21 cellular contexts compared by ENCODE assay signal in the genomic region with DNA sequence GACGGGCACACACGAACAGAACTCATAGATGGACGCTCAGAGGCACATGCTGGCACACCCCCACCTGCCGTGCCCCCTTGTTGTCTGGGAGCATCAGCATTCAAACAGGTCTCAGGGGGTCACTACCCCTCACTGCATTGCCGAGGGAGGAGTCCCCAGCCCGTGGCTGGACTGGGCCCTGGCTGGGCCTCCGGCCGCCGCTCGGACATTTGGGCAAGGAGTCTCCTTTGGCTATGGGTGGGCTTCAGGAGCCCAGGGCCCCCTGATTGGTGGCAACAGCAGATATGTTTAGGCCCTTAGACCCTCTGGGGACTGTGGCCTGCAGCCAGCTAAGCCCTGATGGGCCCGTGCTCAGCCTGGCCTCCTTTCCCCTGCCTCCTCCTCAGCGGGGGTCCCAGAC. TPM values are rescaled to one million over a fixed set of nuclear protein-coding genes. Genes with fewer than 3 reads are reported as not detected.
"Had no signal": no experiment of that assay in that cellular context is flagged by ENCODE, and none has a peak within 500 bp of the region (broad histone marks: within the 10 kb centered on the region; RNA-seq: fewer than 3 reads in every experiment).

No MANE protein-coding gene starts in this region.

- H3K4me3 ChIP-seq: K562, SJCRH30 had no signal

- H3K27ac Mint-ChIP-seq: activated CD4-positive, alpha-beta T cell treated with anti-CD3 and anti-CD28 coated beads for 36 hours; activated CD4-positive, alpha-beta T cell treated with anti-CD3 and anti-CD28 coated beads, Interleukin-2, amount 10 ng/mL, durations not matched to agents 7 days and 5 days; activated CD8-positive, alpha-beta T cell treated with anti-CD3 and anti-CD28 coated beads, Interleukin-2, amount 10 ng/mL, durations not matched to agents 7 days and 5 days; activated naive CD4-positive, alpha-beta T cell treated with anti-CD3 and anti-CD28 coated beads for 36 hours; activated naive CD8-positive, alpha-beta T cell treated with anti-CD3 and anti-CD28 coated beads for 36 hours; activated T-cell treated with anti-CD3 and anti-CD28 coated beads, Interleukin-2, amount 50 U/mL, for 24 hours; activated T-helper 1 cell treated with anti-CD3 and anti-CD28 coated beads, Interleukin-12 subunit alpha, Interleukin-12 subunit beta, Interleukin-2, Interleukin-4 antibody, amounts not matched to agents 30 ng/mL and 10 ng/mL and 1 ng/mL, durations not matched to agents 14 hours and 24 hours and 36 hours; WTC11 had no signal

- H3K27me3 Mint-ChIP-seq: activated CD4-positive, alpha-beta T cell treated with anti-CD3 and anti-CD28 coated beads for 36 hours; activated CD4-positive, alpha-beta T cell treated with anti-CD3 and anti-CD28 coated beads, Interleukin-2, amount 10 ng/mL, durations not matched to agents 7 days and 5 days; activated naive CD8-positive, alpha-beta T cell treated with anti-CD3 and anti-CD28 coated beads for 36 hours; activated T-cell treated with anti-CD3 and anti-CD28 coated beads, Interleukin-2, amount 50 U/mL, for 24 hours; central memory CD8-positive, alpha-beta T cell had no signal

- H3K27ac ChIP-seq: brain microvascular endothelial cell had no signal

- H3K4me1 Mint-ChIP-seq: activated naive CD8-positive, alpha-beta T cell treated with anti-CD3 and anti-CD28 coated beads for 36 hours; WTC11 had no signal

- H3K9me3 ChIP-seq: SJCRH30 had no signal

- H3K4me3 Mint-ChIP-seq: activated CD4-positive, alpha-beta T cell treated with anti-CD3 and anti-CD28 coated beads for 36 hours; activated CD4-positive, alpha-beta T cell treated with anti-CD3 and anti-CD28 coated beads, Interleukin-2, amount 10 ng/mL, durations not matched to agents 7 days and 5 days; activated CD8-positive, alpha-beta T cell treated with anti-CD3 and anti-CD28 coated beads, Interleukin-2, amount 10 ng/mL, durations not matched to agents 7 days and 5 days; activated naive CD4-positive, alpha-beta T cell treated with anti-CD3 and anti-CD28 coated beads for 36 hours; activated naive CD8-positive, alpha-beta T cell treated with anti-CD3 and anti-CD28 coated beads for 36 hours; activated T-cell treated with anti-CD3 and anti-CD28 coated beads, Interleukin-2, amount 50 U/mL, for 24 hours; activated T-helper 1 cell treated with anti-CD3 and anti-CD28 coated beads, Interleukin-12 subunit alpha, Interleukin-12 subunit beta, Interleukin-2, Interleukin-4 antibody, amounts not matched to agents 30 ng/mL and 10 ng/mL and 1 ng/mL, durations not matched to agents 14 hours and 24 hours and 36 hours; central memory CD8-positive, alpha-beta T cell; WTC11 had no signal

- ATAC-seq: activated CD4-positive, alpha-beta T cell treated with anti-CD3 and anti-CD28 coated beads for 36 hours; activated CD4-positive, CD25-positive, alpha-beta regulatory T cell treated with anti-CD3 and anti-CD28 coated beads, Interleukin-2, amount 50 U/mL, for 24 hours; activated CD8-positive, alpha-beta T cell treated with anti-CD3 and anti-CD28 coated beads, Interleukin-2, amount 10 ng/mL, durations not matched to agents 7 days and 5 days; K562; Panc1; WTC11 had no signal

- H3K36me3 Mint-ChIP-seq: activated naive CD8-positive, alpha-beta T cell treated with anti-CD3 and anti-CD28 coated beads for 36 hours; WTC11 had no signal

- H3K27me3 ChIP-seq: SJCRH30 had no signal

- H3K36me3 ChIP-seq: brain microvascular endothelial cell, SJCRH30 had no signal

- H3K9me3 Mint-ChIP-seq: activated CD4-positive, alpha-beta T cell treated with anti-CD3 and anti-CD28 coated beads, Interleukin-2, amount 10 ng/mL, durations not matched to agents 7 days and 5 days; activated naive CD4-positive, alpha-beta T cell treated with anti-CD3 and anti-CD28 coated beads for 36 hours; activated naive CD8-positive, alpha-beta T cell treated with anti-CD3 and anti-CD28 coated beads for 36 hours; activated T-cell treated with anti-CD3 and anti-CD28 coated beads, Interleukin-2, amount 50 U/mL, for 24 hours; activated T-helper 1 cell treated with anti-CD3 and anti-CD28 coated beads, Interleukin-12 subunit alpha, Interleukin-12 subunit beta, Interleukin-2, Interleukin-4 antibody, amounts not matched to agents 30 ng/mL and 10 ng/mL and 1 ng/mL, durations not matched to agents 14 hours and 24 hours and 36 hours; central memory CD8-positive, alpha-beta T cell; WTC11 had no signal

- DNase-seq: activated CD4-positive, alpha-beta T cell treated with anti-CD3 and anti-CD28 coated beads for 36 hours; activated CD4-positive, alpha-beta T cell treated with anti-CD3 and anti-CD28 coated beads, Interleukin-2, amount 10 ng/mL, durations not matched to agents 7 days and 5 days; activated CD4-positive, alpha-beta T cell treated with anti-CD3 and anti-CD28 coated beads, Interleukin-2, amount 50 U/mL, for 48 hours; activated CD8-positive, alpha-beta T cell treated with anti-CD3 and anti-CD28 coated beads, Interleukin-2, amount 10 ng/mL, durations not matched to agents 7 days and 5 days; activated gamma-delta T cell treated with Interleukin-2 at 50 U/mL for 16 hours; activated naive CD4-positive, alpha-beta T cell treated with anti-CD3 and anti-CD28 coated beads for 36 hours; activated naive CD8-positive, alpha-beta T cell treated with anti-CD3 and anti-CD28 coated beads for 36 hours; activated T-cell treated with anti-CD3 and anti-CD28 coated beads, Interleukin-2, amount 50 U/mL, for 24 hours; brain microvascular endothelial cell; NCI-H1417 treated with DMSO at 0.1 percent for 48 hours; NCI-H187 treated with DMSO at 0.1 percent for 48 hours; T1000 had no signal

RNA-seq across cellular contexts. Expression of a gene that starts 41.9 kb away (rescaled TPM):
- total RNA-seq: activated CD4-positive, alpha-beta T cell treated with anti-CD3 and anti-CD28 coated beads, Interleukin-2, amount 10 ng/mL, durations not matched to agents 7 days and 5 days; activated CD8-positive, alpha-beta T cell treated with anti-CD3 and anti-CD28 coated beads, Interleukin-2, amount 10 ng/mL, durations not matched to agents 7 days and 5 days; activated naive CD8-positive, alpha-beta T cell treated with anti-CD3 and anti-CD28 coated beads for 36 hours; activated T-helper 1 cell treated with anti-CD3 and anti-CD28 coated beads, Interleukin-12 subunit alpha, Interleukin-12 subunit beta, Interleukin-2, Interleukin-4 antibody, amounts not matched to agents 30 ng/mL and 10 ng/mL and 1 ng/mL, durations not matched to agents 14 hours and 24 hours and 36 hours; K562; T-helper 1 cell treated with Interleukin-12 subunit alpha and Interleukin-12 subunit beta and Interleukin-4 antibody, amounts not matched to agents 30 ng/mL and 1 ng/mL, for 36 hours; T-helper 2 cell treated with Interferon-gamma antibody and Interleukin-4, amounts not matched to agents 100 ng/mL and 5 ng/mL, for 36 hours had no signal
- polyA plus RNA-seq: K562 had no signal
